Comparison of ENCODE assay signal across 9 cellular contexts in genomic region chr16:278863-279366, GRCh38. TPM values are rescaled to one million over a fixed set of nuclear protein-coding genes. Genes with fewer than 3 reads are reported as not detected.
A peak's percentile ranks its signal among the peaks of the same experiment; 100 is the strongest.
DNase-seq lines count a peak whose midpoint lies in the region; ATAC-seq, FAIRE-seq and TF ChIP-seq lines count a peak whose summit lies in the region.
"Had no signal": no experiment of that assay in that cellular context is flagged by ENCODE, and none has a peak within 500 bp of the region (broad histone marks: within the 10 kb centered on the region; RNA-seq: fewer than 3 reads in every experiment).

No MANE protein-coding gene starts in this region.

- H3K36me3 ChIP-seq in K562 (ENCODE audit: control insufficient read depth, insufficient read depth, low read length) (no peaks in the 10 kb centered on the region), neural progenitor cell (no peaks in the 10 kb centered on the region)

- H3K4me3 ChIP-seq in K562 (no peak overlapping the region), neural progenitor cell (no peak overlapping the region)
- H3K4me3 ChIP-seq: psoas muscle had no signal

- peak; percentile 30 for DNase-seq in stimulated activated CD4-positive, alpha-beta T cell treated with anti-CD3 and anti-CD28 coated beads, Interleukin-1b, Interleukin-23, amount 100 ng/mL, for 48 hours
- DNase-seq in stimulated activated CD4-positive, alpha-beta T cell treated with anti-CD3 and anti-CD28 coated beads, Interleukin-2, amount 100 ng/mL, for 48 hours, result no peak
- peak; percentile 88 for DNase-seq in NCI-H69 (lab: John Stamatoyannopoulos, UW)
- DNase-seq in K562 (ENCODE audit: extremely low read depth in 1 of 4, low spot score in 3 of 4), result peak in 2 of 4 experiments; percentile 70 to 81
- DNase-seq in neural progenitor cell (ENCODE audit: low spot score), result peak; percentile 49
- no peak for DNase-seq in NK-92 (lab: John Stamatoyannopoulos, UW; ENCODE audit: unreplicated experiment)
- no peak for DNase-seq in SKM-1 (lab: John Stamatoyannopoulos, UW; ENCODE audit: unreplicated experiment)
- DNase-seq: psoas muscle had no signal

- no peak for TF ChIP-seq RAD21 in K562 (CRISPR knock-in tag; conservative IDR thresholded peaks at IDR 0.05 in 1 of 2, IDR thresholded peaks at IDR 0.05 in 1 of 2)

- no peaks in the 10 kb centered on the region for H3K9me3 Mint-ChIP-seq in neural progenitor cell

- H4K20me1 ChIP-seq in K562 (replicated peaks; ENCODE audit: control insufficient read depth, insufficient read depth, low read length), result no peaks in the 10 kb centered on the region
- H4K20me1 ChIP-seq in neural progenitor cell (ENCODE audit: low read depth), result peaks cover 11% of the 10 kb centered on the region

- H3K79me2 ChIP-seq in K562 (ENCODE audit: control insufficient read depth, insufficient read depth, low read length), result no peaks in the 10 kb centered on the region
- H3K79me2 ChIP-seq in neural progenitor cell (ENCODE audit: low read depth), result no peaks in the 10 kb centered on the region

- no peak for TF ChIP-seq POLR2A in K562 (conservative IDR thresholded peaks at IDR 0.05)

- ATAC-seq in K562, result peak; percentile 86
- no peak for ATAC-seq in HG02885 (IDR thresholded peaks at IDR 0.05; ENCODE audit: poor library complexity, unreplicated experiment)

- TF ChIP-seq CTCF in K562 (IDR thresholded peaks at IDR 0.05 in 2 of 3, conservative IDR thresholded peaks at IDR 0.05 in 1 of 3; ENCODE audit: insufficient read depth in 2 of 3, low read depth in 1 of 3, low read length in 3 of 3) (no peak), neural progenitor cell (IDR thresholded peaks at IDR 0.05) (no peak)

- no peak overlapping the region for H3K4me3 Mint-ChIP-seq in neural progenitor cell

- no peaks in the 10 kb centered on the region for H3K27me3 ChIP-seq in K562 (ENCODE audit: control insufficient read depth in 2 of 2, insufficient read depth in 2 of 2, low read length in 2 of 2)
- H3K27me3 ChIP-seq in neural progenitor cell, result peaks cover 84% of the 10 kb centered on the region

- CTCF ChIA-PET in K562 (lab: Yijun Ruan, JAX; ENCODE audit: low intra/inter-chr PET ratio), result no interaction called here

- H3K9ac ChIP-seq in K562 (ENCODE audit: insufficient read depth in 1 of 2, low read depth in 2 of 2, low read length in 2 of 2) (no peak overlapping the region), neural progenitor cell (no peak overlapping the region)

- FAIRE-seq in K562 (lab: Jason Lieb, UNC), result peak; percentile 91

- H3K4me2 ChIP-seq in K562 (ENCODE audit: insufficient read depth, low read length) (no peak overlapping the region), neural progenitor cell (no peak overlapping the region)

- H3K4me1 Mint-ChIP-seq in neural progenitor cell, result peaks cover 3% of the 10 kb centered on the region

- H3F3A ChIP-seq in neural progenitor cell (ENCODE audit: low read depth), result peaks cover 18% of the 10 kb centered on the region

- BruUV-seq in K562 (replicated peaks; lab: Mats Ljungman, UMichigan), result no TSS peak

- H2AFZ ChIP-seq in K562 (ENCODE audit: low read depth, low read length), result no peak overlapping the region
- H2AFZ ChIP-seq in neural progenitor cell (replicated peaks), result no peak overlapping the region

- intact Hi-C loops in K562 (cut with micrococcal nuclease), result no loop called here

- H3K9me3 ChIP-seq in K562 (replicated peaks; ENCODE audit: control insufficient read depth, insufficient read depth, low read depth, low read length), result no peaks in the 10 kb centered on the region
- H3K9me3 ChIP-seq in neural progenitor cell (ENCODE audit: low read depth), result no peaks in the 10 kb centered on the region
- H3K9me3 ChIP-seq: psoas muscle had no signal

- peaks cover 0 to 65% of the 10 kb centered on the region in 2 experiments; a peak in 2 of 5 replicates for H3K4me1 ChIP-seq in K562 (replicated peaks in 1 of 2; ENCODE audit: control insufficient read depth in 2 of 2, insufficient read depth in 2 of 2, low read length in 2 of 2)
- peaks cover 18% of the 10 kb centered on the region for H3K4me1 ChIP-seq in neural progenitor cell

- in situ Hi-C loops in K562 (cut with MboI), result no loop called here

- no peak overlapping the region for H3K27ac ChIP-seq in K562 (ENCODE audit: extremely low read depth, low read depth, low read length)
- H3K27ac ChIP-seq in neural progenitor cell, result no peak overlapping the region
- H3K27ac ChIP-seq: psoas muscle had no signal

- TF ChIP-seq EP300 in K562 (IDR thresholded peaks at IDR 0.05; ENCODE audit: low read length), result no peak

- 20% methylated on average over 6 of the region's 6 CpGs for WGBS in K562 (ENCODE audit: insufficient coverage, low coverage, missing lambda C conversion rate)

- H3K9me1 ChIP-seq in K562 (ENCODE audit: control insufficient read depth, insufficient read depth, low read length), result no peaks in the 10 kb centered on the region

- peaks cover 23% of the 10 kb centered on the region for H3K27me3 Mint-ChIP-seq in neural progenitor cell (ENCODE audit: insufficient read depth, low read depth)

- POLR2A ChIA-PET in K562 (lab: Yijun Ruan, JAX), result interaction anchor here (0.8 kb wide), 1 partner anchor 8 kb away, joined by 3 read pairs; no protein-coding TSS in a partner anchor

- no peak overlapping the region for H3K27ac Mint-ChIP-seq in neural progenitor cell

- H3K36me3 Mint-ChIP-seq in neural progenitor cell, result no peaks in the 10 kb centered on the region

RNA-seq across cellular contexts. Expression of gene ARHGDIG, which starts 1.5 kb away (rescaled TPM):
- 2.2 and 9.2 TPM in 2 replicates for total RNA-seq in K562 (2011; cell fraction: chromatin; rRNA removed; ENCODE audit: low replicate concordance)
- total RNA-seq in K562 (2011; cell fraction: nucleolus; rRNA removed), result 6.4 and 8.8 TPM in 2 replicates
- 4.1 and 5.6 TPM in 2 replicates for total RNA-seq in K562 (2011; cell fraction: nucleoplasm; rRNA removed)
- total RNA-seq in K562 (2014; rRNA removed), result 0.64 and 2.2 TPM in 2 replicates
- total RNA-seq in K562 (2014; rRNA removed; fragmentation: Illumina TruSeq; extraction: Trizol), result 0.36 and 0.41 TPM in 2 replicates
- total RNA-seq in K562 (2015; rRNA removed; fragmentation: Illumina TruSeq; extraction: Trizol), result 0.19 and 0.40 TPM in 2 replicates
- 0.69 and 1.6 TPM in 2 replicates for total RNA-seq in K562 (2021)
- polyA plus RNA-seq in K562 (2011; rRNA removed), result 2.0 and 2.5 TPM in 2 replicates
- 3.0 and 6.0 TPM in 2 replicates for polyA plus RNA-seq in K562 (2011; cell fraction: cytosol; rRNA removed)
- 9.6 and 15.6 TPM in 2 replicates for polyA plus RNA-seq in K562 (2011; cell fraction: nucleus; rRNA removed)
- polyA plus RNA-seq in K562 (2012), result 0.71 and 0.74 TPM in 2 replicates
- 0.37 and 0.84 TPM in 2 replicates for polyA plus RNA-seq in K562 (2014; fragmentation: Illumina TruSeq; extraction: Trizol)
- polyA plus RNA-seq in K562 (2014; fragmentation: Nextera tagmentation; extraction: Ambion mirVana), result not detected
- polyA plus RNA-seq in K562 (2014; rRNA removed), result 0.86 and 1.8 TPM in 2 replicates
- 0.18 and 0.46 TPM in 2 replicates for polyA minus RNA-seq in K562 (2011; rRNA and poly(A)+ RNA removed)
- polyA minus RNA-seq in K562 (2011; cell fraction: cytosol; rRNA and poly(A)+ RNA removed), result 0.95 and 1.5 TPM in 2 replicates
- 0.78 and 1.6 TPM in 2 replicates for polyA minus RNA-seq in K562 (2011; cell fraction: nucleus; rRNA and poly(A)+ RNA removed)
- total RNA-seq in neural progenitor cell (ENCODE audit: low replicate concordance), result 0.84 TPM in 1 of 2 replicates, not detected in the other

RNA-seq across cellular contexts. Expression of gene RGS11, which starts 3.2 kb away (rescaled TPM):
- total RNA-seq in K562 (2011; cell fraction: chromatin; rRNA removed; ENCODE audit: low replicate concordance), result 0.07 TPM in 1 of 2 replicates, not detected in the other
- not detected in 2 replicates for total RNA-seq in K562 (2011; cell fraction: nucleolus; rRNA removed)
- total RNA-seq in K562 (2011; cell fraction: nucleoplasm; rRNA removed), result not detected in 2 replicates
- total RNA-seq in K562 (2014; rRNA removed) (not detected in 2 replicates), K562 (2014; rRNA removed; fragmentation: Illumina TruSeq; extraction: Trizol) (not detected in 2 replicates), K562 (2015; rRNA removed; fragmentation: Illumina TruSeq; extraction: Trizol) (not detected in 2 replicates), K562 (2021) (not detected in 2 replicates), neural progenitor cell (ENCODE audit: low replicate concordance) (0.52 and 0.96 TPM in 2 replicates)
- polyA plus RNA-seq in K562 (2011; rRNA removed) (not detected in 2 replicates), K562 (2014; fragmentation: Illumina TruSeq; extraction: Trizol) (not detected in 2 replicates), K562 (2014; fragmentation: Nextera tagmentation; extraction: Ambion mirVana) (not detected), K562 (2014; rRNA removed) (not detected in 2 replicates)
- polyA plus RNA-seq in K562 (2011; cell fraction: cytosol; rRNA removed), result not detected in 2 replicates
- polyA plus RNA-seq in K562 (2011; cell fraction: nucleus; rRNA removed), result not detected in 2 replicates
- not detected in 2 replicates for polyA plus RNA-seq in K562 (2012)
- not detected in 2 replicates for polyA minus RNA-seq in K562 (2011; rRNA and poly(A)+ RNA removed)
- polyA minus RNA-seq in K562 (2011; cell fraction: cytosol; rRNA and poly(A)+ RNA removed), result not detected in 2 replicates
- not detected in 2 replicates for polyA minus RNA-seq in K562 (2011; cell fraction: nucleus; rRNA and poly(A)+ RNA removed)

RNA-seq across cellular contexts. Expression of gene PDIA2, which starts 4.0 kb away (rescaled TPM):
- total RNA-seq in K562 (2011; cell fraction: chromatin; rRNA removed; ENCODE audit: low replicate concordance), result 5.5 and 10.4 TPM in 2 replicates
- 5.5 and 6.5 TPM in 2 replicates for total RNA-seq in K562 (2011; cell fraction: nucleolus; rRNA removed)
- 4.2 and 4.3 TPM in 2 replicates for total RNA-seq in K562 (2011; cell fraction: nucleoplasm; rRNA removed)
- total RNA-seq in K562 (2014; rRNA removed), result 0.20 and 0.23 TPM in 2 replicates
- not detected in 2 replicates for total RNA-seq in K562 (2014; rRNA removed; fragmentation: Illumina TruSeq; extraction: Trizol)
- not detected in 2 replicates for total RNA-seq in K562 (2015; rRNA removed; fragmentation: Illumina TruSeq; extraction: Trizol)
- 0.58 and 0.67 TPM in 2 replicates for total RNA-seq in K562 (2021)
- 0.92 and 1.0 TPM in 2 replicates for polyA plus RNA-seq in K562 (2011; rRNA removed)
- 0.19 and 0.66 TPM in 2 replicates for polyA plus RNA-seq in K562 (2011; cell fraction: cytosol; rRNA removed)
- polyA plus RNA-seq in K562 (2011; cell fraction: nucleus; rRNA removed), result 9.1 and 13.2 TPM in 2 replicates
- 0.17 and 0.33 TPM in 2 replicates for polyA plus RNA-seq in K562 (2012)
- 0.13 and 0.19 TPM in 2 replicates for polyA plus RNA-seq in K562 (2014; fragmentation: Illumina TruSeq; extraction: Trizol)
- polyA plus RNA-seq in K562 (2014; fragmentation: Nextera tagmentation; extraction: Ambion mirVana), result not detected
- 0.18 and 0.23 TPM in 2 replicates for polyA plus RNA-seq in K562 (2014; rRNA removed)
- polyA minus RNA-seq in K562 (2011; rRNA and poly(A)+ RNA removed), result 0.15 TPM in 1 of 2 replicates, not detected in the other
- polyA minus RNA-seq in K562 (2011; cell fraction: cytosol; rRNA and poly(A)+ RNA removed), result not detected in 2 replicates
- 0.81 and 1.2 TPM in 2 replicates for polyA minus RNA-seq in K562 (2011; cell fraction: nucleus; rRNA and poly(A)+ RNA removed)
- 0.53 TPM in 1 of 2 replicates, not detected in the other for total RNA-seq in neural progenitor cell (ENCODE audit: low replicate concordance)

RNA-seq across cellular contexts. Expression of gene FAM234A, which starts 44.3 kb away (rescaled TPM):
- total RNA-seq in K562 (2011; cell fraction: chromatin; rRNA removed; ENCODE audit: low replicate concordance), result 46.9 and 106 TPM in 2 replicates
- total RNA-seq in K562 (2011; cell fraction: nucleolus; rRNA removed), result 85.9 and 102 TPM in 2 replicates
- 71.8 and 74.9 TPM in 2 replicates for total RNA-seq in K562 (2011; cell fraction: nucleoplasm; rRNA removed)
- total RNA-seq in K562 (2014; rRNA removed) (19.5 and 19.6 TPM in 2 replicates), K562 (2014; rRNA removed; fragmentation: Illumina TruSeq; extraction: Trizol) (11.7 and 12.0 TPM in 2 replicates), K562 (2015; rRNA removed; fragmentation: Illumina TruSeq; extraction: Trizol) (15.0 and 15.3 TPM in 2 replicates), K562 (2021) (46.5 and 47.9 TPM in 2 replicates), neural progenitor cell (ENCODE audit: low replicate concordance) (115 and 159 TPM in 2 replicates)
- polyA plus RNA-seq in K562 (2011; rRNA removed) (14.7 and 27.7 TPM in 2 replicates), K562 (2014; fragmentation: Illumina TruSeq; extraction: Trizol) (23.6 and 37.8 TPM in 2 replicates), K562 (2014; fragmentation: Nextera tagmentation; extraction: Ambion mirVana) (1 to 10 TPM; 1.0 to 1.6 TPM), K562 (2014; rRNA removed) (25.8 and 33.9 TPM in 2 replicates)
- polyA plus RNA-seq in K562 (2011; cell fraction: cytosol; rRNA removed), result 19.6 and 35.6 TPM in 2 replicates
- 51.2 and 61.8 TPM in 2 replicates for polyA plus RNA-seq in K562 (2011; cell fraction: nucleus; rRNA removed)
- polyA plus RNA-seq in K562 (2012), result 72.8 and 78.0 TPM in 2 replicates
- 8.6 and 9.1 TPM in 2 replicates for polyA minus RNA-seq in K562 (2011; rRNA and poly(A)+ RNA removed)
- 21.1 and 25.8 TPM in 2 replicates for polyA minus RNA-seq in K562 (2011; cell fraction: cytosol; rRNA and poly(A)+ RNA removed)
- polyA minus RNA-seq in K562 (2011; cell fraction: nucleus; rRNA and poly(A)+ RNA removed), result 17.0 and 21.4 TPM in 2 replicates

RNA-seq across cellular contexts. Expression of gene LUC7L, which starts 49.7 kb away (rescaled TPM):
- total RNA-seq in K562 (2011; cell fraction: chromatin; rRNA removed; ENCODE audit: low replicate concordance), result 467 and 776 TPM in 2 replicates
- 285 and 302 TPM in 2 replicates for total RNA-seq in K562 (2011; cell fraction: nucleolus; rRNA removed)
- total RNA-seq in K562 (2011; cell fraction: nucleoplasm; rRNA removed), result 502 and 604 TPM in 2 replicates
- total RNA-seq in K562 (2014; rRNA removed), result 78.8 and 80.9 TPM in 2 replicates
- 42.2 and 52.6 TPM in 2 replicates for total RNA-seq in K562 (2014; rRNA removed; fragmentation: Illumina TruSeq; extraction: Trizol)
- 65.9 and 66.1 TPM in 2 replicates for total RNA-seq in K562 (2015; rRNA removed; fragmentation: Illumina TruSeq; extraction: Trizol)
- total RNA-seq in K562 (2021), result 73.7 and 75.8 TPM in 2 replicates
- 59.5 and 73.0 TPM in 2 replicates for polyA plus RNA-seq in K562 (2011; rRNA removed)
- 25.2 and 40.6 TPM in 2 replicates for polyA plus RNA-seq in K562 (2011; cell fraction: cytosol; rRNA removed)
- polyA plus RNA-seq in K562 (2011; cell fraction: nucleus; rRNA removed), result 326 and 402 TPM in 2 replicates
- 48.8 and 69.8 TPM in 2 replicates for polyA plus RNA-seq in K562 (2012)
- 40.1 and 40.7 TPM in 2 replicates for polyA plus RNA-seq in K562 (2014; fragmentation: Illumina TruSeq; extraction: Trizol)
- 1 to 10 TPM; 1.7 to 5.4 TPM for polyA plus RNA-seq in K562 (2014; fragmentation: Nextera tagmentation; extraction: Ambion mirVana)
- 93.3 and 106 TPM in 2 replicates for polyA plus RNA-seq in K562 (2014; rRNA removed)
- polyA minus RNA-seq in K562 (2011; rRNA and poly(A)+ RNA removed), result 45.7 and 59.3 TPM in 2 replicates
- 25.7 and 26.1 TPM in 2 replicates for polyA minus RNA-seq in K562 (2011; cell fraction: cytosol; rRNA and poly(A)+ RNA removed)
- polyA minus RNA-seq in K562 (2011; cell fraction: nucleus; rRNA and poly(A)+ RNA removed), result 134 and 199 TPM in 2 replicates
- 198 and 231 TPM in 2 replicates for total RNA-seq in neural progenitor cell (ENCODE audit: low replicate concordance)

Comparison
In these comparisons a context has a peak if more than half of its experiments do, and no peak if none do; other contexts are left out.
1. DNase-seq: peak in stimulated activated CD4-positive, alpha-beta T cell treated with anti-CD3 and anti-CD28 coated beads, Interleukin-1b, Interleukin-23, amount 100 ng/mL, for 48 hours (single experiment), NCI-H69 (single experiment) and neural progenitor cell (single experiment); none in stimulated activated CD4-positive, alpha-beta T cell treated with anti-CD3 and anti-CD28 coated beads, Interleukin-2, amount 100 ng/mL, for 48 hours (0 of 2), NK-92 (single experiment) and SKM-1 (single experiment).